Comparison of ENCODE assay signal across 17 cellular contexts in genomic region chr15:39721893-39722292, GRCh38.
"Had no signal": no experiment of that assay in that cellular context is flagged by ENCODE, and none has a peak within 500 bp of the region (broad histone marks: within the 10 kb centered on the region; RNA-seq: fewer than 3 reads in every experiment).

No MANE protein-coding gene starts in this region.

- H3K36me3 Mint-ChIP-seq: memory B cell; naive thymus-derived CD4-positive, alpha-beta T cell; type B pancreatic cell had no signal

- H3K9me3 Mint-ChIP-seq: effector memory CD8-positive, alpha-beta T cell; memory B cell; type B pancreatic cell had no signal

- H3K4me1 Mint-ChIP-seq: memory B cell had no signal

- FAIRE-seq: small intestine, urothelium cell line had no signal

- H3K36me3 ChIP-seq: esophagus squamous epithelium, gastroesophageal sphincter, left ventricle myocardium inferior, lower lobe of right lung, neutrophil, sigmoid colon had no signal

- ATAC-seq: effector memory CD8-positive, alpha-beta T cell; gastroesophageal sphincter; lower lobe of right lung; naive thymus-derived CD4-positive, alpha-beta T cell had no signal

- H3K9me3 ChIP-seq: esophagus squamous epithelium, gastroesophageal sphincter, left ventricle myocardium inferior, lower lobe of right lung, neutrophil, sigmoid colon had no signal

- H3K27me3 Mint-ChIP-seq: effector memory CD8-positive, alpha-beta T cell; type B pancreatic cell had no signal

- H3K27me3 ChIP-seq: esophagus squamous epithelium, gastroesophageal sphincter, neutrophil, sigmoid colon had no signal

- H3K4me3 ChIP-seq: esophagus squamous epithelium, gastroesophageal sphincter, left ventricle myocardium inferior, lower lobe of right lung, sigmoid colon had no signal

- H3K4me1 ChIP-seq: esophagus squamous epithelium, left ventricle myocardium inferior, lower lobe of right lung, sigmoid colon had no signal

- H3K4me3 Mint-ChIP-seq: effector memory CD8-positive, alpha-beta T cell; memory B cell; naive thymus-derived CD4-positive, alpha-beta T cell; type B pancreatic cell had no signal

- DNase-seq: effector memory CD8-positive, alpha-beta T cell; esophagus squamous epithelium; glutamatergic neuron; islet precursor cell; left ventricle myocardium inferior; lower lobe of right lung; naive thymus-derived CD4-positive, alpha-beta T cell; posterior cingulate gyrus; sigmoid colon; small intestine; stimulated activated CD4-positive, alpha-beta T cell treated with anti-CD3 and anti-CD28 coated beads, Interleukin-12 subunit alpha, Interleukin-12 subunit beta, amount 100 ng/mL, for 4 hours; stimulated activated naive CD4-positive, alpha-beta T cell treated with Interleukin-2 at 50 U/mL for 16 hours had no signal

- H3K27ac ChIP-seq: esophagus squamous epithelium, gastroesophageal sphincter, left ventricle myocardium inferior, lower lobe of right lung, neutrophil, sigmoid colon had no signal

- H3K27ac Mint-ChIP-seq: memory B cell had no signal
